In genomic region chr17:8900626-8901585, GRCh38 we compare ENCODE assay signal across 11 cellular contexts. TPM values are rescaled to one million over a fixed set of nuclear protein-coding genes. Genes with fewer than 3 reads are reported as not detected.
DNase-seq lines count a peak whose midpoint lies in the region; ATAC-seq and TF ChIP-seq lines count a peak whose summit lies in the region.
"Had no signal": no experiment of that assay in that cellular context is flagged by ENCODE, and none has a peak within 500 bp of the region (broad histone marks: within the 10 kb centered on the region; RNA-seq: fewer than 3 reads in every experiment).

No MANE protein-coding gene starts in this region.

- H3K4me1 ChIP-seq in testis, result no peaks in the 10 kb centered on the region

- POLR2A ChIA-PET in activated B cell treated with CpG ODN at 0.5 μM for 24 hours (lab: Charles Lee), result interaction anchor here (0.5 to 5.0 kb wide), 14 partner anchors 9 to 653 kb away, joined by 3 to 47 read pairs (median 6); partner anchors contain the start of genes CTC1 and PIK3R5

- no peaks in the 10 kb centered on the region for H3K9me3 Mint-ChIP-seq in activated B cell treated with CpG ODN at 0.5 μM for 24 hours
- no peaks in the 10 kb centered on the region for H3K9me3 Mint-ChIP-seq in naive B cell
- H3K9me3 Mint-ChIP-seq: neural crest cell had no signal

- no peak overlapping the region for H3K4me3 ChIP-seq in testis

- no peaks in the 10 kb centered on the region for H3K9me3 ChIP-seq in testis

- intact Hi-C loops in activated B cell treated with CpG ODN at 0.5 μM for 24 hours (cut with micrococcal nuclease) (loop anchor here (1.0 kb wide), 1 partner anchor 11 kb away; no protein-coding TSS in a partner anchor), testis (cut with DNase I; ENCODE audit: low total_unique reads) (no loop called here)

- WGBS in testis, 2 donors, result 64 to 68% methylated on average over 14 to 15 of the region's 15 CpGs

- DNase-seq in activated B cell treated with CpG ODN at 0.5 μM for 24 hours (no peak), naive B cell (peak; percentile 35), G401 (ENCODE audit: low spot score) (no peak), HPDE6-E6E7 (ENCODE audit: extremely low spot score) (no peak), testis (no peak)
- DNase-seq: activated gamma-delta T cell; effector CD4-positive, alpha-beta T cell; trophoblast cell had no signal

- H3K27ac ChIP-seq in testis, result no peak overlapping the region

- in situ Hi-C loops in G401 (cut with HindIII; ENCODE audit: low sequenced_read_pairs), result no loop called here

- TF ChIP-seq CTCF in GM12872 (IDR thresholded peaks at IDR 0.05; ENCODE audit: insufficient read depth, low read depth, low read length) (peak; percentile 33; the same call in 1 of the 3 replicates), activated B cell treated with CpG ODN at 0.5 μM for 24 hours (IDR thresholded peaks at IDR 0.05) (no peak), testis (IDR thresholded peaks at IDR 0.05) (no peak)

- CTCF ChIA-PET in activated B cell treated with CpG ODN at 0.5 μM for 24 hours (lab: Charles Lee), result interaction anchor here (0.7 to 3.4 kb wide), 15 partner anchors 10 to 155 kb away, joined by 3 to 23 read pairs (median 3); partner anchors contain the start of genes MFSD6L and PIK3R5

- H3K4me3 Mint-ChIP-seq in activated B cell treated with CpG ODN at 0.5 μM for 24 hours, result peak overlapping the region; percentile 53
- peak overlapping the region; percentile 10 to 78 (median 53) for H3K4me3 Mint-ChIP-seq in naive B cell
- H3K4me3 Mint-ChIP-seq: neural crest cell had no signal

- H3K27me3 Mint-ChIP-seq in activated B cell treated with CpG ODN at 0.5 μM for 24 hours (no peaks in the 10 kb centered on the region), naive B cell (no peaks in the 10 kb centered on the region)

- H3K36me3 Mint-ChIP-seq in activated B cell treated with CpG ODN at 0.5 μM for 24 hours (ENCODE audit: low read depth), result peaks cover 62% of the 10 kb centered on the region
- peaks cover 20 to 27% of the 10 kb centered on the region in 2 donors for H3K36me3 Mint-ChIP-seq in naive B cell

- ATAC-seq in GM21447 (IDR thresholded peaks at IDR 0.05; ENCODE audit: unreplicated experiment) (peak; percentile 40), activated B cell treated with CpG ODN at 0.5 μM for 24 hours (ENCODE audit: low read depth) (peak; percentile 47), naive B cell (ENCODE audit: low read depth in 2 of 2) (peak; percentile 5 to 6)

- no peaks in the 10 kb centered on the region for H3K36me3 ChIP-seq in testis (ENCODE audit: low read depth, missing control alignments)

- H3K4me1 Mint-ChIP-seq in activated B cell treated with CpG ODN at 0.5 μM for 24 hours (peaks cover 66% of the 10 kb centered on the region), naive B cell (peaks cover 52 to 59% (median 57%) of the 10 kb centered on the region in 3 donors)

- H3K27ac Mint-ChIP-seq in activated B cell treated with CpG ODN at 0.5 μM for 24 hours (peak overlapping the region; percentile 86), naive B cell (peak overlapping the region; percentile 68 to 96 (median 93))

- no peak for TF ChIP-seq POLR2A in testis (IDR thresholded peaks at IDR 0.05)

- H3K27me3 ChIP-seq in testis, result no peaks in the 10 kb centered on the region

RNA-seq across cellular contexts. Expression of gene PIK3R6, which starts 33.4 kb away (rescaled TPM):
- total RNA-seq in activated B cell treated with CpG ODN at 0.5 μM for 24 hours, result 0.91 TPM in 2 replicates
- under 1 TPM in 2 of 6 donors, not detected in 4; 0.18 to 0.30 TPM for polyA plus RNA-seq in naive B cell (ENCODE audit: low read depth in 6 of 6)
- not detected in 2 replicates for total RNA-seq in G401 (2014; rRNA removed; shearing (Covaris generic))
- total RNA-seq in testis, result 1 to 10 TPM; 1.3 to 2.5 TPM
- polyA plus RNA-seq in testis (ENCODE audit: insufficient read depth, low read depth, low replicate concordance), result 2.6 TPM
- total RNA-seq: neural crest cell had no signal
